Comparison of ENCODE assay signal across 13 cellular contexts in the genomic region with DNA sequence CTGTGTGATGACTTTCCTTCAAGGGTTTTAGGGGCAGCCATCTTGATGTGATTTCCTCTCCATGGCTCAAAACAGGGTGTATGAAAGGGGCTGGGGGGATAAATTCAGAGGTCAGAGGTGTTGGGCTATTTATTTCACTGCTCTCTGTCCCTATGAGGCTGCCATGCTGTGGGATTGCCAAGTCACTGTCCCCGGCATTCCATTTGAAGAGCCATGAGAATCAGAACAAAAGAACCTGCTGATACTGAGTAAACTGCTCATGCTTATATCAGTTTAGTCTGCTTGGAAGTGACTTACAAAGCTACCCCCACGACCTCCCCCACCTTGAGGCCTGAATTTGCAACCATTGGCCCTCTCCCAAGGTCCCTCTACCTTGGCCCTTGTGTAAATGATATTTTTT.
DNase-seq lines count a peak whose midpoint lies in the region; ATAC-seq and TF ChIP-seq lines count a peak whose summit lies in the region.
"Had no signal": no experiment of that assay in that cellular context is flagged by ENCODE, and none has a peak within 500 bp of the region (broad histone marks: within the 10 kb centered on the region; RNA-seq: fewer than 3 reads in every experiment).

No MANE protein-coding gene starts in this region.

- intact Hi-C loops in heart right ventricle (cut with DNase I), result loop anchor here (5.0 to 10.0 kb wide), 10 partner anchors 79 to 516 kb away; a partner anchor contains a TSS

- H3K14ac ChIP-seq in H9 (ENCODE audit: insufficient read depth, low read length), result no peak overlapping the region
- H3K14ac ChIP-seq in trophoblast cell (ENCODE audit: low read length), result no peak overlapping the region

- no CpG with 5 or more reads among the region's 2 CpGs for WGBS in H9 (ENCODE audit: extremely low coverage, insufficient read length, low lambda C conversion rate)
- 47 to 56% methylated on average over 2 of the region's 2 CpGs for WGBS in heart right ventricle, 2 donors
- no CpG with 5 or more reads among the region's 2 CpGs for WGBS in trophoblast cell (ENCODE audit: extremely low coverage, insufficient coverage, insufficient read length)

- H3K27me3 Mint-ChIP-seq in H9 (ENCODE audit: low read depth) (no peaks in the 10 kb centered on the region), chondrocyte (ENCODE audit: low read depth) (no peaks in the 10 kb centered on the region)
- H3K27me3 Mint-ChIP-seq: CD4-positive, alpha-beta T cell had no signal

- DNase-seq in H9 (no peak), chondrocyte (ENCODE audit: low spot score) (no peak), heart right ventricle (no peak), iPS-NIHi11 (ENCODE audit: low spot score) (peak; percentile 14), trophoblast cell (no peak), NCI-H146 treated with DMSO at 0.1 percent for 48 hours (lab: John Stamatoyannopoulos, UW; ENCODE audit: unreplicated experiment) (no peak)
- no peak for DNase-seq in effector CD4-positive, alpha-beta T cell
- DNase-seq: C1 segment of cervical spinal cord; CD4-positive, alpha-beta T cell; DMS79 had no signal

- no peak overlapping the region for H2AFZ ChIP-seq in H9 (ENCODE audit: low read length)
- H2AFZ ChIP-seq in trophoblast cell (ENCODE audit: insufficient read depth, low read length, poor library complexity), result no peak overlapping the region

- H2AK5ac ChIP-seq in H9 (ENCODE audit: insufficient read length, low read length) (no peak overlapping the region), trophoblast cell (ENCODE audit: low read length) (no peak overlapping the region)

- TF ChIP-seq CTCF in H9 (conservative IDR thresholded peaks at IDR 0.05) (no peak), chondrocyte (IDR thresholded peaks at IDR 0.05) (no peak), heart right ventricle (IDR thresholded peaks at IDR 0.05) (no peak)

- no peak overlapping the region for H3K27ac ChIP-seq in H9 (ENCODE audit: insufficient read length, low read depth, low read length)
- peak overlapping the region in 4 of 10 donors; percentile 16 to 50 (median 24) for H3K27ac ChIP-seq in heart right ventricle
- H3K27ac ChIP-seq in trophoblast cell (ENCODE audit: low read depth, low read length), result no peak overlapping the region

- H3K4ac ChIP-seq in H9 (ENCODE audit: low read depth, low read length) (no peak overlapping the region), trophoblast cell (ENCODE audit: low read depth, low read length) (no peak overlapping the region)

- H3K18ac ChIP-seq in H9 (ENCODE audit: insufficient read length, low read depth, low read length), result no peak overlapping the region
- no peak overlapping the region for H3K18ac ChIP-seq in trophoblast cell (ENCODE audit: low read length)

- H2BK20ac ChIP-seq in H9 (ENCODE audit: low read depth, low read length, poor library complexity, severe bottlenecking), result no peak overlapping the region

- no peaks in the 10 kb centered on the region for H3K23me2 ChIP-seq in H9 (ENCODE audit: insufficient read length, low read depth, low read length, poor library complexity, severe bottlenecking)

- H3K9me3 ChIP-seq in H9 (ENCODE audit: control insufficient read depth, low read depth, low read length) (no peaks in the 10 kb centered on the region), heart right ventricle (no peaks in the 10 kb centered on the region), trophoblast cell (ENCODE audit: insufficient read depth, low read depth, low read length) (no peaks in the 10 kb centered on the region)

- no peak overlapping the region for H3T11ph ChIP-seq in H9 (ENCODE audit: low read length)

- H3K4me1 Mint-ChIP-seq in H9, result peaks cover 15 to 21% of the 10 kb centered on the region in 2 experiments
- H3K4me1 Mint-ChIP-seq in chondrocyte (ENCODE audit: low read depth), result peaks cover 76% of the 10 kb centered on the region

- H3K27me3 ChIP-seq in H9 (ENCODE audit: insufficient read depth, low read length) (no peaks in the 10 kb centered on the region), heart right ventricle (no peaks in the 10 kb centered on the region), trophoblast cell (ENCODE audit: insufficient read depth, low read length) (no peaks in the 10 kb centered on the region)

- H4K20me1 ChIP-seq in H9 (ENCODE audit: control insufficient read depth, insufficient read depth, insufficient read length), result no peaks in the 10 kb centered on the region

- no peaks in the 10 kb centered on the region for H3K36me3 ChIP-seq in heart right ventricle
- H3K36me3 ChIP-seq in trophoblast cell (ENCODE audit: control insufficient read depth in 1 of 2, insufficient read depth in 2 of 2, low read length in 2 of 2), result no peaks in the 10 kb centered on the region

- H3K4me2 ChIP-seq in H9 (ENCODE audit: insufficient read depth, insufficient read length, low read length), result no peak overlapping the region
- H3K4me2 ChIP-seq in trophoblast cell (ENCODE audit: low read length), result no peak overlapping the region

- H2BK12ac ChIP-seq in H9 (ENCODE audit: insufficient read length, low read depth, low read length), result no peak overlapping the region
- no peak overlapping the region for H2BK12ac ChIP-seq in trophoblast cell (ENCODE audit: low read length)

- H3K79me2 ChIP-seq in H9 (ENCODE audit: insufficient read depth, low read length) (no peaks in the 10 kb centered on the region), trophoblast cell (ENCODE audit: control insufficient read depth, insufficient read depth, low read length, poor library complexity) (no peaks in the 10 kb centered on the region)

- H4K12ac ChIP-seq in trophoblast cell (ENCODE audit: low read depth, low read length), result no peak overlapping the region

- H4K91ac ChIP-seq in H9 (ENCODE audit: insufficient read length, low read depth, low read length), result no peak overlapping the region
- no peak overlapping the region for H4K91ac ChIP-seq in trophoblast cell (ENCODE audit: low read depth, low read length)

- H3K4me3 ChIP-seq in heart right ventricle (no peak overlapping the region), trophoblast cell (ENCODE audit: low read depth, low read length) (no peak overlapping the region)

- H2BK120ac ChIP-seq in H9 (ENCODE audit: low read depth, low read length, poor library complexity, severe bottlenecking) (no peak overlapping the region), trophoblast cell (ENCODE audit: insufficient read depth, low read length, poor library complexity) (no peak overlapping the region)

- H2BK15ac ChIP-seq in H9 (ENCODE audit: low read depth, low read length), result no peak overlapping the region

- no peaks in the 10 kb centered on the region for H3K36me3 Mint-ChIP-seq in H9 (ENCODE audit: insufficient read depth in 1 of 3, low read depth in 3 of 3)
- peaks cover 6% of the 10 kb centered on the region for H3K36me3 Mint-ChIP-seq in chondrocyte (ENCODE audit: low read depth)
- H3K36me3 Mint-ChIP-seq: IgD-negative memory B cell had no signal

- no peak overlapping the region for H3K4me3 Mint-ChIP-seq in H9
- no peak overlapping the region for H3K4me3 Mint-ChIP-seq in chondrocyte (ENCODE audit: unreplicated experiment)
- H3K4me3 Mint-ChIP-seq: B cell; CD4-positive, alpha-beta T cell; IgD-negative memory B cell had no signal

- peak in 5 of 8 donors; percentile 36 to 68 (median 56) for ATAC-seq in heart right ventricle
- ATAC-seq in activated CD4-positive, CD25-positive, alpha-beta regulatory T cell treated with anti-CD3 and anti-CD28 coated beads, Interleukin-2, amount 50 U/mL, for 24 hours, result no peak

- no peak overlapping the region for H4K5ac ChIP-seq in H9 (ENCODE audit: insufficient read length, low read depth, low read length)

- H4K8ac ChIP-seq in H9 (replicated peaks; ENCODE audit: insufficient read length, low read depth, low read length) (no peak overlapping the region), trophoblast cell (ENCODE audit: low read depth, low read length) (no peak overlapping the region)

- H3K4me1 ChIP-seq in H9 (ENCODE audit: insufficient read depth, low read length) (peaks cover 8% of the 10 kb centered on the region; the same call in 1 of the 2 replicates), heart right ventricle (peaks cover 0 to 35% (median 3%) of the 10 kb centered on the region in 9 donors), trophoblast cell (ENCODE audit: control insufficient read depth in 1 of 2, insufficient read depth in 2 of 2, low read length in 2 of 2) (peaks cover 12 to 14% of the 10 kb centered on the region in 2 experiments)

- H3K56ac ChIP-seq in H9 (ENCODE audit: insufficient read length, low read depth, low read length), result no peak overlapping the region

- H3K27ac Mint-ChIP-seq in H9 (peak overlapping the region; percentile 10 to 59 (median 26); a peak in 3 of 7 replicates), chondrocyte (ENCODE audit: unreplicated experiment) (peak overlapping the region; percentile 80)
- H3K27ac Mint-ChIP-seq: B cell; CD4-positive, alpha-beta T cell; IgD-negative memory B cell had no signal

- H3K9me3 Mint-ChIP-seq in H9 (no peaks in the 10 kb centered on the region), chondrocyte (ENCODE audit: low read depth) (no peaks in the 10 kb centered on the region)
- H3K9me3 Mint-ChIP-seq: CD4-positive, alpha-beta T cell; IgD-negative memory B cell had no signal

- H3K79me1 ChIP-seq in H9 (ENCODE audit: insufficient read depth, low read depth, low read length, poor library complexity, severe bottlenecking) (no peaks in the 10 kb centered on the region), trophoblast cell (ENCODE audit: low read length) (peaks cover 5% of the 10 kb centered on the region)

- H2BK5ac ChIP-seq in H9 (ENCODE audit: insufficient read length, low read length), result no peak overlapping the region
- no peak overlapping the region for H2BK5ac ChIP-seq in trophoblast cell (ENCODE audit: low read depth, low read length, poor library complexity)

- H3K9ac ChIP-seq in H9 (ENCODE audit: extremely low read depth, insufficient read length, low read length) (no peak overlapping the region), trophoblast cell (ENCODE audit: low read length) (no peak overlapping the region)

- H3K23ac ChIP-seq in H9 (ENCODE audit: insufficient read length, low read depth, low read length) (no peak overlapping the region), trophoblast cell (ENCODE audit: low read length) (no peak overlapping the region)

Comparison
In these comparisons a context has a peak if more than half of its experiments do, and no peak if none do; other contexts are left out.
1. ATAC-seq: peak in heart right ventricle (5 of 8); none in activated CD4-positive, CD25-positive, alpha-beta regulatory T cell treated with anti-CD3 and anti-CD28 coated beads, Interleukin-2, amount 50 U/mL, for 24 hours (0 of 2).